Comparison of ENCODE assay signal across 8 cellular contexts in the genomic region with DNA sequence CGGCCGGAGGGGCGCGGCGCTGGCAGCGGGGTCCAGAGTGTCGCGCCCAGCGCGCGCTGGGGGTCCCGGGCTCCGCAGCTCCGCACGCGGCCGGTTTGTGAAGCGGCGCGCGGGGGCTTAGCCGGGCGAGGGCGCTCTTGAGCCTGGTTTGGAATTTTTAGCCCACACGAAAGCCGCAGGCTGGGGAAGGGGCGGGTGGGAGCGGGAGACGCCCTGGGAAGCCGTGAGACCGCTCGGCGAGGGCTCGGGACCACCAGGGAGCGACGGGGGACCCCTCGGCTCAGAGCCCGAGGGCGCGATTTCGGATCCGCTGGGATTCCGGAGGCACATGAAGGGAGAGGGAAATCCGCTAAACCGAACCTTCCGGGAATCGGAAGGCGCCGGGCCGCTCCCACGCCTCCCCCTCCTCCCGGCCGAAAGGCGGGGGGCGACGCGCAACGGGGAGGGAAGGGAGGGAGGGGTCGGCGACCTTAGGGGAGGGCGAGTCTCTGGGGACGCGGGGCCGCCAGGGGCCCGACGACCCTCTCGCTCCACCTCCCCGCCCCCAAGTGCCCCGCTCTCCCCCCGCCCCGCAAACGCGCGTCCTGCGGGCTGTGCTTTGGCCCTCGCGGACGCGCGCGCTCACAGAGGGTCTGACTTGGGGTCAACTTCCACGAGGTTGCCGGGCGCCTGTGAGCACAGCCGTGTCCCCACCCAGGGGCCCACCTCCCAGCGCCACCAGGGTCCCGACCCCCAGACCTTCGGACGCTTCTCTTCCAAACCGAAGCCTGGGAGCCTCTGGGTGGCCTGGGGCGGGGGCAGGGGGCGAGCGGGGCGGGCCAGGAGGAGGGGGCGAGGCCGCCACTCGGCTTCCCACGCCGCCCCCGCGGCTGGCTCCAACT. TPM values are rescaled to one million over a fixed set of nuclear protein-coding genes. Genes with fewer than 3 reads are reported as not detected.
DNase-seq lines count a peak whose midpoint lies in the region; ATAC-seq and TF ChIP-seq lines count a peak whose summit lies in the region.

No MANE protein-coding gene starts in this region.

- H3K36me3 Mint-ChIP-seq in natural killer cell, result no peaks in the 10 kb centered on the region
- H3K36me3 Mint-ChIP-seq in natural killer cell treated with Interleukin-12 subunit alpha and Interleukin-12 subunit beta and Interleukin-15 and Interleukin-18, amount 100 ng/mL, for 72 hours, result no peaks in the 10 kb centered on the region
- no peaks in the 10 kb centered on the region for H3K36me3 Mint-ChIP-seq in osteocyte (ENCODE audit: unreplicated experiment)

- TF ChIP-seq CTCF in natural killer cell (IDR thresholded peaks at IDR 0.05), result peak; percentile 40
- TF ChIP-seq CTCF in osteocyte (IDR thresholded peaks at IDR 0.05), result peak; percentile 86
- peak in 4 of 5 experiments; percentile 41 to 72 (median 59) for TF ChIP-seq CTCF in transverse colon (IDR thresholded peaks at IDR 0.05)

- peak overlapping the region in 3 of 4 donors; percentile 1 to 23 (median 17) for H3K27ac ChIP-seq in transverse colon

- peak; percentile 38 for DNase-seq in natural killer cell
- no peak for DNase-seq in natural killer cell treated with Interleukin-12 subunit alpha and Interleukin-12 subunit beta and Interleukin-15 and Interleukin-18, amount 100 ng/mL, for 72 hours (ENCODE audit: low spot score)
- peak; percentile 24 for DNase-seq in NCI-H82 treated with DMSO at 0.1 percent for 48 hours (lab: John Stamatoyannopoulos, UW; ENCODE audit: unreplicated experiment)
- peak; percentile 14 for DNase-seq in activated gamma-delta T cell treated with anti-CD3 and anti-CD28 coated beads, Interleukin-2, amount 50 U/mL, for 16 hours (ENCODE audit: low read depth)
- peak; percentile 20 for DNase-seq in globus pallidus (ENCODE audit: low spot score)
- no peak for DNase-seq in osteocyte (ENCODE audit: extremely low spot score, unreplicated experiment)
- DNase-seq in transverse colon, result peak; percentile 39

- ATAC-seq in natural killer cell, result peak in 2 of 3 donors; percentile 33 to 34
- ATAC-seq in natural killer cell treated with Interleukin-12 subunit alpha and Interleukin-12 subunit beta and Interleukin-15 and Interleukin-18, amount 100 ng/mL, for 72 hours, result no peak
- ATAC-seq in GM21515 (IDR thresholded peaks at IDR 0.05; ENCODE audit: unreplicated experiment), result no peak

- no peaks in the 10 kb centered on the region for H3K36me3 ChIP-seq in transverse colon

- peaks cover 85% of the 10 kb centered on the region for H3K27me3 ChIP-seq in transverse colon

- no peak for TF ChIP-seq POLR2A in transverse colon (IDR thresholded peaks at IDR 0.05)

- H3K9me3 Mint-ChIP-seq in natural killer cell (no peaks in the 10 kb centered on the region), osteocyte (ENCODE audit: unreplicated experiment) (no peaks in the 10 kb centered on the region)
- no peaks in the 10 kb centered on the region for H3K9me3 Mint-ChIP-seq in natural killer cell treated with Interleukin-12 subunit alpha and Interleukin-12 subunit beta and Interleukin-15 and Interleukin-18, amount 100 ng/mL, for 72 hours

- H3K4me1 Mint-ChIP-seq in natural killer cell (peaks cover 11 to 21% of the 10 kb centered on the region in 2 donors), osteocyte (ENCODE audit: unreplicated experiment) (peaks cover 9% of the 10 kb centered on the region)
- H3K4me1 Mint-ChIP-seq in natural killer cell treated with Interleukin-12 subunit alpha and Interleukin-12 subunit beta and Interleukin-15 and Interleukin-18, amount 100 ng/mL, for 72 hours (ENCODE audit: low read depth in 2 of 2), result peaks cover 9 to 14% of the 10 kb centered on the region in 2 donors

- intact Hi-C loops in natural killer cell (cut with micrococcal nuclease), result no loop called here
- intact Hi-C loops in transverse colon (cut with DNase I; ENCODE audit: low total_unique reads), result loop anchor here (10.0 kb wide), 1 partner anchor 540 kb away; no protein-coding TSS in a partner anchor

- H3K4me3 ChIP-seq in transverse colon, result peak overlapping the region; percentile 26 to 59 (median 32)

- in situ Hi-C loops in transverse colon (cut with MboI; ENCODE audit: low pct_ligation_motif_present in 1 of 4, low pct_unique_long_range_greater_than_20kb in 1 of 4, low sequenced_read_pairs in 3 of 4), result loop anchor here in 2 of 4 donors (25.0 kb wide), 1 partner anchor 547 kb away; no protein-coding TSS in a partner anchor

- H3K4me3 Mint-ChIP-seq in natural killer cell (peak overlapping the region; percentile 35), osteocyte (ENCODE audit: unreplicated experiment) (peak overlapping the region; percentile 67)
- no peak overlapping the region for H3K4me3 Mint-ChIP-seq in natural killer cell treated with Interleukin-12 subunit alpha and Interleukin-12 subunit beta and Interleukin-15 and Interleukin-18, amount 100 ng/mL, for 72 hours

- H3K27ac Mint-ChIP-seq in natural killer cell (no peak overlapping the region), osteocyte (ENCODE audit: unreplicated experiment) (no peak overlapping the region)
- H3K27ac Mint-ChIP-seq in natural killer cell treated with Interleukin-12 subunit alpha and Interleukin-12 subunit beta and Interleukin-15 and Interleukin-18, amount 100 ng/mL, for 72 hours, result no peak overlapping the region

- WGBS in transverse colon (ENCODE audit: low coverage in 1 of 2), 2 donors, result 4% methylated on average over 19 of the region's 101 CpGs; no CpG with 5 or more reads in 1 of the 2 donors

- TF ChIP-seq EP300 in transverse colon (IDR thresholded peaks at IDR 0.05; ENCODE audit: low read depth), result no peak

- peaks cover 11 to 49% (median 45%) of the 10 kb centered on the region in 4 donors for H3K4me1 ChIP-seq in transverse colon

- H3K9me3 ChIP-seq in transverse colon, result no peaks in the 10 kb centered on the region

- H3K27me3 Mint-ChIP-seq in natural killer cell (ENCODE audit: low read depth in 2 of 2), result peaks cover 26 to 49% of the 10 kb centered on the region in 2 donors
- peaks cover 25 to 30% of the 10 kb centered on the region in 2 donors for H3K27me3 Mint-ChIP-seq in natural killer cell treated with Interleukin-12 subunit alpha and Interleukin-12 subunit beta and Interleukin-15 and Interleukin-18, amount 100 ng/mL, for 72 hours
- H3K27me3 Mint-ChIP-seq in osteocyte (ENCODE audit: unreplicated experiment), result peaks cover 31% of the 10 kb centered on the region

RNA-seq across cellular contexts. Expression of a gene that starts 5.1 kb away (rescaled TPM):
- total RNA-seq in natural killer cell (under 1 TPM in 2 of 3 donors, not detected in 1; 0.30 to 0.45 TPM), osteocyte (0.62 and 0.73 TPM in 2 replicates), transverse colon (under 1 TPM in 3 of 4 donors, not detected in 1; 0.14 to 0.60 (median 0.32) TPM)
- total RNA-seq in natural killer cell treated with Interleukin-12 subunit alpha and Interleukin-12 subunit beta and Interleukin-15 and Interleukin-18, amount 100 ng/mL, for 72 hours, result under 1 TPM in 1 of 2 donors, not detected in 1; 0.11 TPM

Comparison
In these comparisons a context has a peak if more than half of its experiments do, and no peak if none do; other contexts are left out.
1. ATAC-seq: peak in natural killer cell (2 of 3); none in natural killer cell treated with Interleukin-12 subunit alpha and Interleukin-12 subunit beta and Interleukin-15 and Interleukin-18, amount 100 ng/mL, for 72 hours (0 of 2) and GM21515 (single experiment).
2. DNase-seq: peak in natural killer cell (single experiment), NCI-H82 treated with DMSO at 0.1 percent for 48 hours (single experiment), activated gamma-delta T cell treated with anti-CD3 and anti-CD28 coated beads, Interleukin-2, amount 50 U/mL, for 16 hours (single experiment), globus pallidus (single experiment) and transverse colon (single experiment); none in natural killer cell treated with Interleukin-12 subunit alpha and Interleukin-12 subunit beta and Interleukin-15 and Interleukin-18, amount 100 ng/mL, for 72 hours (single experiment) and osteocyte (single experiment).
3. Peak in every context shown above with its lines, with median percentiles within 50 percentile points of each other: CTCF ChIP-seq.